Comparison of ENCODE assay signal across 8 cellular contexts in the genomic region with DNA sequence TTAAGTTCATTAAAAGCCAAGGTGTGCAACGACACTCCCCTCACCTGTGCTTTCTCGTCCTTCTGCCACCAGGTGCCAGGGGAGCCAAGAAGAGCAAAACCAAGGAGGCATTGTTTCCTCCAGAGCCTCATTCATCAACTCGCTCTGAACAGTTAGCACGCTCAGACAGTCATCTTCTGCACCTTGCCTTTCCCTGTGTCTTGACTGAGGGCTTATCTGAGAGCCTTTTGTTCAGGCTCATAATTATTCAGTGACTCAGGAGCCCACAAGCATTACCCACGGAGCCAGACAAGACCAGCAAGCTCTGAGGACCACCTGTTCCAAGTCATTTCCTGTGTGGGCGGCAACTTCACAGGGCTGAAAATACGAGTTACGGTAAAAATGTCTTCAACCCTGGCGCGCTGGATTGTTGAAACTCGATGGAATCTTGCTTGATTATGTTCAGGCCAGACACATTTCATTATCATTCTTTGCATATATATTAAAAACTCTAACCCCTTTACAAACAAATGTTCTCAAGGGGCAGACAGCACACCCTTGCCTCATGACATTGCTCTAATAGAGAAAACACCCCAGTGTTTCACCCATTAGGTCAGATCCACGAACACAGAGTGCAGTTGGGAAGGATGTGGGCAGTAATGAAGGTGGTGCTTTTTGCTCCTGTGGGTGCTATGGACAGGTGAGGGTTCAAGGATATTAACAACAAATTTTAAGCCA.
DNase-seq lines count a peak whose midpoint lies in the region; ATAC-seq and FAIRE-seq lines count a peak whose summit lies in the region.

No MANE protein-coding gene starts in this region.

- peak; percentile 44 for DNase-seq in activated gamma-delta T cell treated with Interleukin-2 at 50 U/mL for 16 hours
- no peak for DNase-seq in activated gamma-delta T cell (lab: John Stamatoyannopoulos, UW)
- peak; percentile 12 for DNase-seq in activated T-cell treated with anti-CD3 and anti-CD28 coated beads for 1 hour (ENCODE audit: low read depth)
- DNase-seq in kidney tubule cell (ENCODE audit: low spot score) = peak; percentile 94
- peak; percentile 86 for DNase-seq in urothelium cell line (ENCODE audit: low spot score)
- no peak for DNase-seq in NCI-H2029 treated with DMSO at 0.1 percent for 48 hours (lab: John Stamatoyannopoulos, UW)

- ATAC-seq in HG03432 (IDR thresholded peaks at IDR 0.05; ENCODE audit: unreplicated experiment) (no peak), GM19324 (IDR thresholded peaks at IDR 0.05; ENCODE audit: low FRiP score, unreplicated experiment) (no peak)

- no peak for FAIRE-seq in urothelium cell line (lab: Jason Lieb, UNC)

Comparison
In these comparisons a context has a peak if more than half of its experiments do, and no peak if none do; other contexts are left out.
1. DNase-seq: peak in activated gamma-delta T cell treated with Interleukin-2 at 50 U/mL for 16 hours (single experiment), activated T-cell treated with anti-CD3 and anti-CD28 coated beads for 1 hour (single experiment), kidney tubule cell (single experiment) and urothelium cell line (single experiment); none in activated gamma-delta T cell (single experiment) and NCI-H2029 treated with DMSO at 0.1 percent for 48 hours (single experiment).